Comparison of ENCODE assay signal across 8 cellular contexts in genomic region chr19:12564016-12564664, GRCh38. TPM values are rescaled to one million over a fixed set of nuclear protein-coding genes. Genes with fewer than 3 reads are reported as not detected.
A peak's percentile ranks its signal among the peaks of the same experiment; 100 is the strongest.
DNase-seq lines count a peak whose midpoint lies in the region; ATAC-seq, FAIRE-seq and TF ChIP-seq lines count a peak whose summit lies in the region.

No MANE protein-coding gene starts in this region.

- ATAC-seq in HG03175 (IDR thresholded peaks at IDR 0.05; ENCODE audit: unreplicated experiment), result no peak

- H3K4me1 ChIP-seq in SJCRH30 (no peaks in the 10 kb centered on the region), neutrophil (ENCODE audit: control insufficient read depth in 1 of 2, insufficient read depth in 1 of 2, low read depth in 1 of 2, low read length in 1 of 2) (peaks cover 0 to 5% of the 10 kb centered on the region in 2 experiments)

- H3K36me3 ChIP-seq in SJCRH30, result no peaks in the 10 kb centered on the region
- no peaks in the 10 kb centered on the region for H3K36me3 ChIP-seq in neutrophil

- H3K27me3 ChIP-seq in SJCRH30, result no peaks in the 10 kb centered on the region
- H3K27me3 ChIP-seq in neutrophil, result no peaks in the 10 kb centered on the region

- DNase-seq in NB4 (ENCODE audit: low read depth) (peak; percentile 85), SJCRH30 (peak; percentile 90 to 96), foreskin fibroblast (peak; percentile 84 to 96), stromal cell of bone marrow (ENCODE audit: low read depth) (peak; percentile 76)
- DNase-seq in activated effector memory CD4-positive, alpha-beta T cell treated with Interleukin-2 at 50 U/mL for 16 hours, result peak; percentile 85

- peak; percentile 87 for FAIRE-seq in G401.6 (lab: Jason Lieb, UNC)

- H3K4me3 ChIP-seq in NB4 (ENCODE audit: low read depth, low read length) (no peak overlapping the region), SJCRH30 (no peak overlapping the region), foreskin fibroblast (ENCODE audit: low read depth in 1 of 2, low read length in 2 of 2) (no peak overlapping the region), neutrophil (ENCODE audit: low read depth in 1 of 2, low read length in 1 of 2) (no peak overlapping the region)

- no peak for TF ChIP-seq POLR2A in NB4 (IDR thresholded peaks at IDR 0.05; ENCODE audit: extremely low read depth, insufficient read length)

- H3K9me3 ChIP-seq in SJCRH30 (replicated peaks) (no peaks in the 10 kb centered on the region; the same call in 1 of the 2 replicates), neutrophil (no peaks in the 10 kb centered on the region)

- H3K27ac ChIP-seq in SJCRH30 (no peak overlapping the region), neutrophil (no peak overlapping the region)

- TF ChIP-seq CTCF in NB4 (IDR thresholded peaks at IDR 0.05; ENCODE audit: low read depth, low read length) (peak; percentile 96), foreskin fibroblast (IDR thresholded peaks at IDR 0.05; ENCODE audit: low read depth, low read length) (peak; percentile 97), neutrophil (IDR thresholded peaks at IDR 0.05) (peak; percentile 95)

RNA-seq across cellular contexts. Expression of gene ZNF564, which starts 12.9 kb away (rescaled TPM):
- 9.3 and 10.8 TPM in 2 replicates for total RNA-seq in SJCRH30 (2014; rRNA removed; shearing (Covaris generic))

RNA-seq across cellular contexts. Expression of gene ZNF490, which starts 46.5 kb away (rescaled TPM):
- 8.0 and 9.3 TPM in 2 replicates for total RNA-seq in SJCRH30 (2014; rRNA removed; shearing (Covaris generic))

RNA-seq across cellular contexts. Expression of gene ZNF791, which starts 46.6 kb away (rescaled TPM):
- total RNA-seq in SJCRH30 (2014; rRNA removed; shearing (Covaris generic)), result 25.0 and 25.7 TPM in 2 replicates
